8 cellular contexts compared by ENCODE assay signal in genomic region chr16:57485916-57486857, GRCh38. TPM values are rescaled to one million over a fixed set of nuclear protein-coding genes. Genes with fewer than 3 reads are reported as not detected.
DNase-seq lines count a peak whose midpoint lies in the region; ATAC-seq lines count a peak whose summit lies in the region.

TSS of gene DOK4 (minus strand) at chr16:57486493. CDS start at chr16:57479507, 6,986 bp downstream.

- peak; percentile 36 to 67 for DNase-seq in AML-193 (lab: John Stamatoyannopoulos, UW)
- peak; percentile 66 for DNase-seq in OCI-M1 (lab: John Stamatoyannopoulos, UW)
- peak; percentile 85 to 90 for DNase-seq in activated T-cell treated with anti-CD3 and anti-CD28 coated beads, Interleukin-2, amount 50 U/mL, for 48 hours
- DNase-seq in myocyte (ENCODE audit: low read depth), result peak; percentile 71
- DNase-seq in stimulated activated CD8-positive, alpha-beta memory T cell treated with anti-CD3 and anti-CD28 coated beads, Interleukin-7, amount 100 ng/mL, for 4 hours (ENCODE audit: low read depth in 2 of 2), result peak; percentile 38 to 75

- peak; percentile 96 for ATAC-seq in GM19025 (IDR thresholded peaks at IDR 0.05; ENCODE audit: low read depth, unreplicated experiment)
- peak; percentile 82 for ATAC-seq in HG03354 (IDR thresholded peaks at IDR 0.05; ENCODE audit: poor library complexity, severe bottlenecking, unreplicated experiment)
- ATAC-seq in esophagus mucosa, result peak; percentile 89

RNA-seq across cellular contexts. Expression of gene DOK4, which starts in this region (rescaled TPM):
- total RNA-seq in esophagus mucosa, result 25.0 TPM
- total RNA-seq in myocyte, result 10.2 and 11.7 TPM in 2 replicates
- 30.2 TPM for polyA plus RNA-seq in myocyte (2012)

Comparison
In these comparisons a context has a peak if more than half of its experiments do, and no peak if none do; other contexts are left out.
1. Peak in every context shown above with its lines: DNase-seq and ATAC-seq.